Comparison of ENCODE assay signal across 1 cellular context in the genomic region with DNA sequence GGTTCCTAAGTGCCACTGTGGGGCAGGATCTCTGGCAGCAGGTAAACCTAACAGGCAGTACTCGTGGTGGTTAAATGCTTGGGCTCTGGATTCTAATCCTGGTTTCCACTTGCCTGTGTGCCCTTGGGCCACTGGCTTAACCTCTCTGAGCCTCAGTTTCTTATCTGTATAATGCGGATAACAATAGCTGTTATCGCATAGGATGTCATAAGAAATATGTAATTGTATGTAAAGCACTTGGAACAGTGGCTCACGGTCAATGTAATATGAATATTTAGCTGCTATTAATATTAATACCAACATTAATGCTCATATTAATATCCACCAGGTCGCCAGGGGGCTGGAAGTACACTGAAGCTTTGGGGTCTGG.
A peak's percentile ranks its signal among the peaks of the same experiment; 100 is the strongest.
TF ChIP-seq lines count a peak whose summit lies in the region.

No MANE protein-coding gene starts in this region.

TF ChIP-seq in H1, 55 proteins besides CTCF, POLR2A, EP300 and RAD21:
- TF ChIP-seq ZNF274 (IDR thresholded peaks at IDR 0.05; ENCODE audit: borderline replicate concordance, extremely low read depth, low read length) (no peak), KDM1A (IDR thresholded peaks at IDR 0.05; ENCODE audit: borderline replicate concordance, low read length) (peak; percentile 81)
